ENCODE assay signal across 16 cellular contexts in the genomic region with DNA sequence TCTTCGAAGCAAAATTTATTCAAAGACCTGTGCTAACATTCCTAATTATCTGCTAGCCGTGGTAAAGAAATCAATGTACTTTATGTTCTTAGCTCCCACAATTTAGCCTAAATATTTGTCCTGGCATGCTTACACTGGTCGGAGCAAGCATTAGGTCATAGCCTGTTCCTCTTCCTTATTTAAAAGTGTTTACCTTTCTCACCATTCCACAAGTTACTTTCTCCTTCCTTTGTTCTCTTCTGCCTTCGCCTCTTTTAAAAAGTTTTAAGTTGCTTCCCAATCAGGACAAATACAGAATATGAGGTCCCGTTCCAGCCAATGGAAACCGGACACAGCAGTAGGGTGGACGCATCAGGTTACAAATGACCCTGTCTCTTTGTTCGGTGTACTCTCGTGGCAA.
"Had no signal": no experiment of that assay in that cellular context is flagged by ENCODE, and none has a peak within 500 bp of the region (broad histone marks: within the 10 kb centered on the region; RNA-seq: fewer than 3 reads in every experiment).

No MANE protein-coding gene starts in this region.

- H3K4me3 ChIP-seq: adrenal gland, lung, spleen, suprapubic skin, upper lobe of left lung had no signal

- H3K4me3 Mint-ChIP-seq: activated CD4-positive, alpha-beta T cell treated with anti-CD3 and anti-CD28 coated beads for 36 hours; activated T-cell treated with anti-CD3 and anti-CD28 coated beads, Interleukin-2, amount 50 U/mL, for 4 hours; immature natural killer cell; naive thymus-derived CD4-positive, alpha-beta T cell; stimulated activated naive B cell treated with anti-CD40 and anti-IgM and Interleukin-4, amounts not matched to agents 10 μg/mL and 1 μg/mL and 100 μg/mL, for 72 hours; T-helper 2 cell treated with Interferon-gamma antibody and Interleukin-4, amounts not matched to agents 5 μg/mL and 100 μg/mL, for 36 hours had no signal

- H3K4me1 Mint-ChIP-seq: immature natural killer cell had no signal

- ATAC-seq: activated CD4-positive, alpha-beta T cell treated with anti-CD3 and anti-CD28 coated beads for 36 hours; activated T-cell treated with anti-CD3 and anti-CD28 coated beads, Interleukin-2, amount 50 U/mL, for 4 hours; left colon; naive thymus-derived CD4-positive, alpha-beta T cell; sciatic nerve; stimulated activated naive B cell treated with anti-CD40 and anti-IgM and Interleukin-4, amounts not matched to agents 10 μg/mL and 1 μg/mL and 100 μg/mL, for 72 hours had no signal

- DNase-seq: activated CD4-positive, alpha-beta T cell treated with anti-CD3 and anti-CD28 coated beads for 36 hours; activated T-cell treated with anti-CD3 and anti-CD28 coated beads, Interleukin-2, amount 50 U/mL, for 4 hours; adrenal gland; effector memory CD4-positive, alpha-beta T cell; immature natural killer cell; left colon; naive thymus-derived CD4-positive, alpha-beta T cell; occipital lobe; stimulated activated CD4-positive, alpha-beta T cell treated with anti-CD3 and anti-CD28 coated beads, Interleukin-1b, Interleukin-23, amount 100 ng/mL, for 48 hours; stimulated activated naive B cell treated with anti-CD40 and anti-IgM and Interleukin-4, amounts not matched to agents 10 μg/mL and 1 μg/mL and 100 μg/mL, for 72 hours; upper lobe of left lung had no signal

- H3K4me1 ChIP-seq: adrenal gland, spleen had no signal

- H3K9me3 ChIP-seq: adrenal gland, spleen, suprapubic skin, upper lobe of left lung had no signal

- H3K27me3 ChIP-seq: adrenal gland, spleen, suprapubic skin, upper lobe of left lung had no signal

- H3K27me3 Mint-ChIP-seq: activated CD4-positive, alpha-beta T cell treated with anti-CD3 and anti-CD28 coated beads for 36 hours; naive thymus-derived CD4-positive, alpha-beta T cell; stimulated activated naive B cell treated with anti-CD40 and anti-IgM and Interleukin-4, amounts not matched to agents 10 μg/mL and 1 μg/mL and 100 μg/mL, for 72 hours had no signal

- H3K27ac ChIP-seq: adrenal gland, spleen, upper lobe of left lung had no signal

- H3K27ac Mint-ChIP-seq: activated CD4-positive, alpha-beta T cell treated with anti-CD3 and anti-CD28 coated beads for 36 hours; stimulated activated naive B cell treated with anti-CD40 and anti-IgM and Interleukin-4, amounts not matched to agents 10 μg/mL and 1 μg/mL and 100 μg/mL, for 72 hours; T-helper 2 cell treated with Interferon-gamma antibody and Interleukin-4, amounts not matched to agents 5 μg/mL and 100 μg/mL, for 36 hours had no signal

- H3K9me3 Mint-ChIP-seq: activated T-cell treated with anti-CD3 and anti-CD28 coated beads, Interleukin-2, amount 50 U/mL, for 4 hours; immature natural killer cell; naive thymus-derived CD4-positive, alpha-beta T cell; stimulated activated naive B cell treated with anti-CD40 and anti-IgM and Interleukin-4, amounts not matched to agents 10 μg/mL and 1 μg/mL and 100 μg/mL, for 72 hours; T-helper 2 cell treated with Interferon-gamma antibody and Interleukin-4, amounts not matched to agents 5 μg/mL and 100 μg/mL, for 36 hours had no signal
